24 cellular contexts compared by ENCODE assay signal in genomic region chr14:102154121-102154520, GRCh38.
"Had no signal": no experiment of that assay in that cellular context is flagged by ENCODE, and none has a peak within 500 bp of the region (broad histone marks: within the 10 kb centered on the region; RNA-seq: fewer than 3 reads in every experiment).

No MANE protein-coding gene starts in this region.

- H3K9me3 Mint-ChIP-seq: activated naive CD4-positive, alpha-beta T cell treated with anti-CD3 and anti-CD28 coated beads, Interleukin-2, amount 50 U/mL, for 24 hours; central memory CD8-positive, alpha-beta T cell; stimulated activated memory B cell treated with anti-CD40 and anti-IgM and Interleukin-4, amounts not matched to agents 10 μg/mL and 1 μg/mL and 100 μg/mL, for 72 hours; T-cell had no signal

- DNase-seq: activated effector memory CD4-positive, alpha-beta T cell treated with anti-CD3 and anti-CD28 coated beads, Interleukin-2, amount 50 U/mL, for 16 hours; activated T-cell treated with anti-CD3 and anti-CD28 coated beads, Interleukin-2, amount 50 U/mL, for 48 hours; brain microvascular endothelial cell; effector memory CD4-positive, alpha-beta T cell; glutamatergic neuron; hypothalamus; left cardiac atrium; mucosa of descending colon; occipital lobe; right lobe of liver; stimulated activated CD4-positive, alpha-beta T cell treated with anti-CD3 and anti-CD28 coated beads, Interleukin-1b, Interleukin-23, amount 100 ng/mL, for 48 hours; stomach; T-cell; transverse colon; uterus had no signal

- H3K36me3 ChIP-seq: brain microvascular endothelial cell, right lobe of liver, uterus had no signal

- H3K4me3 ChIP-seq: ascending aorta, esophagus muscularis mucosa, mucosa of descending colon, right lobe of liver, skin epidermis, stomach, transverse colon, uterus had no signal

- H3K4me1 ChIP-seq: ascending aorta, uterus had no signal

- H3K27me3 ChIP-seq: ascending aorta, brain microvascular endothelial cell, esophagus muscularis mucosa, right lobe of liver, stomach, transverse colon, uterus had no signal

- H3K27ac Mint-ChIP-seq: activated naive CD4-positive, alpha-beta T cell treated with anti-CD3 and anti-CD28 coated beads, Interleukin-2, amount 50 U/mL, for 24 hours; T-cell had no signal

- H3K9me3 ChIP-seq: ascending aorta, esophagus muscularis mucosa, mucosa of descending colon, right lobe of liver, stomach, transverse colon, uterus had no signal

- H3K27ac ChIP-seq: ascending aorta, brain microvascular endothelial cell, esophagus muscularis mucosa, right lobe of liver, skin epidermis, stomach, transverse colon had no signal

- ATAC-seq: mucosa of descending colon; right lobe of liver; stimulated activated memory B cell treated with anti-CD40 and anti-IgM and Interleukin-4, amounts not matched to agents 10 μg/mL and 1 μg/mL and 100 μg/mL, for 72 hours; T-cell had no signal

- H3K4me3 Mint-ChIP-seq: activated naive CD4-positive, alpha-beta T cell treated with anti-CD3 and anti-CD28 coated beads, Interleukin-2, amount 50 U/mL, for 24 hours; central memory CD8-positive, alpha-beta T cell; stimulated activated memory B cell treated with anti-CD40 and anti-IgM and Interleukin-4, amounts not matched to agents 10 μg/mL and 1 μg/mL and 100 μg/mL, for 72 hours; T-cell had no signal

- FAIRE-seq: colon, frontal cortex, islet of Langerhans had no signal

- H3K27me3 Mint-ChIP-seq: activated naive CD4-positive, alpha-beta T cell treated with anti-CD3 and anti-CD28 coated beads, Interleukin-2, amount 50 U/mL, for 24 hours; central memory CD8-positive, alpha-beta T cell; stimulated activated memory B cell treated with anti-CD40 and anti-IgM and Interleukin-4, amounts not matched to agents 10 μg/mL and 1 μg/mL and 100 μg/mL, for 72 hours; T-cell had no signal
